In genomic region chr14:93525691-93526451, GRCh38 we compare ENCODE assay signal across 29 cellular contexts.
DNase-seq lines count a peak whose midpoint lies in the region; ATAC-seq and TF ChIP-seq lines count a peak whose summit lies in the region.
"Had no signal": no experiment of that assay in that cellular context is flagged by ENCODE, and none has a peak within 500 bp of the region (broad histone marks: within the 10 kb centered on the region; RNA-seq: fewer than 3 reads in every experiment).

No MANE protein-coding gene starts in this region.

- in situ Hi-C loops in GM13976 (cut with MboI; ENCODE audit: low sequenced_read_pairs, unreplicated experiment): no loop called here

- no peak for TF ChIP-seq EP300 in gastroesophageal sphincter (IDR thresholded peaks at IDR 0.05)

- H3K27ac ChIP-seq in VCaP (peak overlapping the region; percentile 37; the same call in 1 of the 2 replicates), heart left ventricle (no peak overlapping the region), gastroesophageal sphincter (no peak overlapping the region)
- H3K27ac ChIP-seq: heart right ventricle, neutrophil, sigmoid colon, SJCRH30 had no signal

- no peaks in the 10 kb centered on the region for H3K27me3 Mint-ChIP-seq in HFFc6 (ENCODE audit: insufficient read depth)
- H3K27me3 Mint-ChIP-seq: activated naive CD4-positive, alpha-beta T cell treated with anti-CD3 and anti-CD28 coated beads, Interleukin-2, amount 10 ng/mL, durations not matched to agents 7 days and 5 days; progenitor cell of endocrine pancreas had no signal

- H3K27ac Mint-ChIP-seq in HFFc6: no peak overlapping the region
- H3K27ac Mint-ChIP-seq: activated CD4-positive, alpha-beta memory T cell treated with anti-CD3 and anti-CD28 coated beads for 36 hours; activated naive CD4-positive, alpha-beta T cell treated with anti-CD3 and anti-CD28 coated beads, Interleukin-2, amount 10 ng/mL, durations not matched to agents 7 days and 5 days; activated T-helper 1 cell treated with anti-CD3 and anti-CD28 coated beads, Interleukin-12 subunit alpha, Interleukin-12 subunit beta, Interleukin-2, Interleukin-4 antibody, amounts not matched to agents 30 ng/mL and 10 ng/mL and 1 ng/mL, durations not matched to agents 14 hours and 24 hours and 36 hours; IgD-negative memory B cell; progenitor cell of endocrine pancreas had no signal

- H3K9me3 Mint-ChIP-seq in HFFc6: peaks cover 12% of the 10 kb centered on the region

- ATAC-seq in heart left ventricle: no peak
- ATAC-seq in gastroesophageal sphincter: no peak
- ATAC-seq: activated CD4-positive, CD25-positive, alpha-beta regulatory T cell treated with anti-CD3 and anti-CD28 coated beads, Interleukin-2, amount 50 U/mL, for 24 hours; heart right ventricle; left lobe of liver; Panc1 had no signal

- DNase-seq in HFFc6: peak; percentile 4
- peak; percentile 68 for DNase-seq in fibroblast of mammary gland (ENCODE audit: low read depth)
- DNase-seq in renal cortical epithelial cell (ENCODE audit: low read depth): peak; percentile 28
- no peak for DNase-seq in GM13976 (ENCODE audit: low spot score)
- no peak for DNase-seq in heart left ventricle
- no peak for DNase-seq in T-helper 9 cell
- DNase-seq: activated CD4-positive, alpha-beta memory T cell treated with anti-CD3 and anti-CD28 coated beads for 36 hours; activated CD8-positive, alpha-beta memory T cell treated with anti-CD3 and anti-CD28 coated beads, Interleukin-2, amount 50 U/mL, for 4 hours; activated naive CD4-positive, alpha-beta T cell treated with anti-CD3 and anti-CD28 coated beads, Interleukin-2, amount 10 ng/mL, durations not matched to agents 7 days and 5 days; amniotic stem cell; Calu3; heart right ventricle; NCI-H1092 treated with DMSO at 0.1 percent for 48 hours; NCI-H187; NCI-H524 treated with DMSO at 0.1 percent for 48 hours; NK-92 treated with Interleukin-12 subunit alpha and Interleukin-12 subunit beta, amount 100 ng/mL, for 24 hours; sigmoid colon; SJCRH30; stimulated activated CD4-positive, alpha-beta T cell treated with anti-CD3 and anti-CD28 coated beads, Interleukin-4, amount 100 ng/mL, for 4 hours; stimulated activated naive CD4-positive, alpha-beta T cell had no signal

- no peaks in the 10 kb centered on the region for H3K36me3 Mint-ChIP-seq in HFFc6 (ENCODE audit: low read depth)
- H3K36me3 Mint-ChIP-seq: activated CD4-positive, alpha-beta memory T cell treated with anti-CD3 and anti-CD28 coated beads for 36 hours; activated naive CD4-positive, alpha-beta T cell treated with anti-CD3 and anti-CD28 coated beads, Interleukin-2, amount 10 ng/mL, durations not matched to agents 7 days and 5 days had no signal

- no peaks in the 10 kb centered on the region for H3K27me3 ChIP-seq in heart left ventricle
- no peaks in the 10 kb centered on the region for H3K27me3 ChIP-seq in gastroesophageal sphincter
- H3K27me3 ChIP-seq: sigmoid colon, SJCRH30 had no signal

- no peak for TF ChIP-seq CTCF in HFFc6 (IDR thresholded peaks at IDR 0.05)
- no peak for TF ChIP-seq CTCF in VCaP (conservative IDR thresholded peaks at IDR 0.05)
- TF ChIP-seq CTCF in fibroblast of mammary gland (conservative IDR thresholded peaks at IDR 0.05; ENCODE audit: control insufficient read depth, insufficient read depth, low read depth, low read length): no peak
- TF ChIP-seq CTCF in GM13976 (IDR thresholded peaks at IDR 0.05; ENCODE audit: borderline replicate concordance, control extremely low read depth, extremely low read depth, insufficient read depth, missing control alignments): no peak
- no peak for TF ChIP-seq CTCF in heart left ventricle (IDR thresholded peaks at IDR 0.05)
- TF ChIP-seq CTCF in gastroesophageal sphincter (IDR thresholded peaks at IDR 0.05): no peak

- no peaks in the 10 kb centered on the region for H3K36me3 ChIP-seq in heart left ventricle
- no peaks in the 10 kb centered on the region for H3K36me3 ChIP-seq in gastroesophageal sphincter
- H3K36me3 ChIP-seq: heart right ventricle, neutrophil, sigmoid colon, SJCRH30 had no signal

- H3K4me1 ChIP-seq in heart left ventricle (no peaks in the 10 kb centered on the region), gastroesophageal sphincter (no peaks in the 10 kb centered on the region)
- H3K4me1 ChIP-seq: sigmoid colon, SJCRH30 had no signal

- no peaks in the 10 kb centered on the region for H3K4me1 Mint-ChIP-seq in HFFc6 (ENCODE audit: low read depth)
- H3K4me1 Mint-ChIP-seq: activated naive CD4-positive, alpha-beta T cell treated with anti-CD3 and anti-CD28 coated beads, Interleukin-2, amount 10 ng/mL, durations not matched to agents 7 days and 5 days had no signal

- 95 to 99% (median 97%) methylated on average over 2 of the region's 2 CpGs for WGBS in heart left ventricle, 4 donors
- WGBS in gastroesophageal sphincter (ENCODE audit: low coverage in 1 of 2), 2 donors: 90 to 93% methylated on average over 2 of the region's 2 CpGs

- TF ChIP-seq POLR2A in heart left ventricle (IDR thresholded peaks at IDR 0.05) (no peak), gastroesophageal sphincter (IDR thresholded peaks at IDR 0.05) (no peak)

- no peak overlapping the region for H3K4me3 Mint-ChIP-seq in HFFc6
- H3K4me3 Mint-ChIP-seq: activated CD4-positive, alpha-beta memory T cell treated with anti-CD3 and anti-CD28 coated beads for 36 hours; activated naive CD4-positive, alpha-beta T cell treated with anti-CD3 and anti-CD28 coated beads, Interleukin-2, amount 10 ng/mL, durations not matched to agents 7 days and 5 days; activated T-helper 1 cell treated with anti-CD3 and anti-CD28 coated beads, Interleukin-12 subunit alpha, Interleukin-12 subunit beta, Interleukin-2, Interleukin-4 antibody, amounts not matched to agents 30 ng/mL and 10 ng/mL and 1 ng/mL, durations not matched to agents 14 hours and 24 hours and 36 hours; IgD-negative memory B cell had no signal

- H3K4me3 ChIP-seq in fibroblast of mammary gland (ENCODE audit: control insufficient read depth, low read depth, low read length) (no peak overlapping the region), heart left ventricle (no peak overlapping the region), gastroesophageal sphincter (no peak overlapping the region)
- H3K4me3 ChIP-seq: heart right ventricle, sigmoid colon, SJCRH30 had no signal

- intact Hi-C loops in heart left ventricle (cut with DNase I): no loop called here

- H3K9me3 ChIP-seq in heart left ventricle: peaks cover 0 to 8% (median 3%) of the 10 kb centered on the region in 12 donors
- peaks cover 0 to 4% (median 0%) of the 10 kb centered on the region in 3 donors for H3K9me3 ChIP-seq in gastroesophageal sphincter
- H3K9me3 ChIP-seq: sigmoid colon, SJCRH30 had no signal

Comparison
In these comparisons a context has a peak if more than half of its experiments do, and no peak if none do; other contexts are left out.
1. DNase-seq: peak in HFFc6 (single experiment), fibroblast of mammary gland (single experiment) and renal cortical epithelial cell (single experiment); none in GM13976 (single experiment), heart left ventricle (0 of 5) and T-helper 9 cell (single experiment).